11 cellular contexts compared by ENCODE assay signal in the genomic region with DNA sequence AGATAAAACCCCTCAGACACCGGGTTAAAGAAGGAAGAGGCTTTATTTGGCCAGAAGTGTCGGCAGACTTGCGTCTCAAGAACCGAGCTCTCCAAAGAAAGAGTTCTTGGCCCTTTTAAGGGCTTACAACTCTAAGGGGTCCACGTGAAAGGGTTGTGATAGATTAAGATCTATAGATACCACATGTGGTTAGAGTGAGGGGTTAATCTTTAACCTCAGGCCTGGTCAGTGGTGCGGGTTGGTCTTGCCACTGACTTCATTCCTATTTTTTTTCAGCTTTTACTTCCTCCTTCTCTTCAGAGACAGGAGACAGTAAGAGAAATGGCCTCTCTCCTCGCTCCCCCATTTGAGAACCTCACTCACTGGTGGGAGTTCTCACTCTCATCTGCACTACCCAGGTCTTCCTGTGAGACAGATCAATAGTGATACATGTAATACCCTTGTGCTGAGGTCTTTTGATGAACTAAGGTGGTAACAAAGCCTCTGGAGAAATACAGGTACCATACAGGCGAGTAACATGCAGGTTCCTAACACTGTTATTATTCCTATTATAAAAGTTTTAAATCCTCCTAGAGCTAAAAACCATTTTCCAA.
DNase-seq lines count a peak whose midpoint lies in the region; ATAC-seq, FAIRE-seq and TF ChIP-seq lines count a peak whose summit lies in the region.
"Had no signal": no experiment of that assay in that cellular context is flagged by ENCODE, and none has a peak within 500 bp of the region (broad histone marks: within the 10 kb centered on the region; RNA-seq: fewer than 3 reads in every experiment).

No MANE protein-coding gene starts in this region.

- no peak for FAIRE-seq in H54 (lab: Jason Lieb, UNC)
- FAIRE-seq: endometrium had no signal

- DNase-seq in glomerular visceral epithelial cell (ENCODE audit: extremely low spot score), result peak; percentile 77
- DNase-seq in H54 (ENCODE audit: insufficient read length, low spot score), result no peak
- DNase-seq in stimulated activated CD4-positive, alpha-beta T cell treated with anti-CD3 and anti-CD28 coated beads, Interleukin-4, amount 100 ng/mL, for 24 hours, result no peak
- no peak for DNase-seq in 8988T
- no peak for DNase-seq in activated gamma-delta T cell (lab: John Stamatoyannopoulos, UW)
- DNase-seq: activated T-cell treated with anti-CD3 and anti-CD28 coated beads, Interleukin-2, amount 50 U/mL, for 1 hour; CD4-positive, CD25-positive, alpha-beta regulatory T cell had no signal

- no peak for TF ChIP-seq POLR2A in H54 (IDR thresholded peaks at IDR 0.05; ENCODE audit: low read depth, low read length)

- ATAC-seq in GM18870 (IDR thresholded peaks at IDR 0.05; ENCODE audit: unreplicated experiment) (peak; percentile 87), GM21825 (IDR thresholded peaks at IDR 0.05; ENCODE audit: unreplicated experiment) (peak; percentile 79), HG03342 (IDR thresholded peaks at IDR 0.05; ENCODE audit: unreplicated experiment) (peak; percentile 83)
